In genomic region chr7:46811529-46811928, GRCh38 we compare ENCODE assay signal across 13 cellular contexts.
DNase-seq lines count a peak whose midpoint lies in the region; ATAC-seq, FAIRE-seq and TF ChIP-seq lines count a peak whose summit lies in the region.
"Had no signal": no experiment of that assay in that cellular context is flagged by ENCODE, and none has a peak within 500 bp of the region (broad histone marks: within the 10 kb centered on the region; RNA-seq: fewer than 3 reads in every experiment).

No MANE protein-coding gene starts in this region.

- WGBS in mammary epithelial cell (ENCODE audit: low coverage, missing lambda C conversion rate), result 19% methylated on average over 2 of the region's 4 CpGs

- no peak for FAIRE-seq in kidney (lab: Jason Lieb, UNC)
- FAIRE-seq: endometrium had no signal

- no peak overlapping the region for H3K4me2 ChIP-seq in mammary epithelial cell (ENCODE audit: insufficient read depth, low read depth, low read length)

- H3K27me3 ChIP-seq in breast epithelium (no peaks in the 10 kb centered on the region), mammary epithelial cell (ENCODE audit: insufficient read depth, low read length) (no peaks in the 10 kb centered on the region)

- TF ChIP-seq CTCF in MCF 10A (IDR thresholded peaks at IDR 0.05; ENCODE audit: unreplicated experiment) (no peak), breast epithelium (IDR thresholded peaks at IDR 0.05) (no peak), mammary epithelial cell (conservative IDR thresholded peaks at IDR 0.05 in 1 of 2, IDR thresholded peaks at IDR 0.05 in 1 of 2; ENCODE audit: extremely low read depth in 1 of 2, insufficient read depth in 1 of 2, low read depth in 1 of 2, low read length in 2 of 2) (no peak), kidney (IDR thresholded peaks at IDR 0.05; ENCODE audit: borderline replicate concordance, extremely low read depth, insufficient read depth) (no peak)

- TF ChIP-seq POLR2A in breast epithelium (IDR thresholded peaks at IDR 0.05), result no peak

- peaks cover 0 to 9% of the 10 kb centered on the region in 2 donors for H3K9me3 ChIP-seq in breast epithelium
- no peaks in the 10 kb centered on the region for H3K9me3 ChIP-seq in mammary epithelial cell (replicated peaks; ENCODE audit: insufficient read depth, low read length)
- H3K9me3 ChIP-seq in kidney (ENCODE audit: control insufficient read depth in 1 of 2, low read length in 2 of 2), result no peaks in the 10 kb centered on the region

- in situ Hi-C loops in mammary epithelial cell (cut with MboI; ENCODE audit: low sequenced_read_pairs in 2 of 2), result no loop called here

- no TSS peak for BruUV-seq in MCF 10A (replicated peaks; lab: Mats Ljungman, UMichigan)
- no TSS peak for BruUV-seq in mammary epithelial cell (replicated peaks; lab: Mats Ljungman, UMichigan)

- peak overlapping the region; percentile 5 for H2AFZ ChIP-seq in mammary epithelial cell (ENCODE audit: low read depth, low read length)

- peak; percentile 34 for DNase-seq in MCF 10A (ENCODE audit: unreplicated experiment)
- no peak for DNase-seq in breast epithelium (ENCODE audit: low spot score in 2 of 2)
- peak; percentile 73 for DNase-seq in mammary epithelial cell
- peak; percentile 71 for DNase-seq in kidney
- DNase-seq in ureter (ENCODE audit: low spot score), result no peak
- DNase-seq in activated gamma-delta T cell (lab: John Stamatoyannopoulos, UW), result no peak
- DNase-seq in SHP77 treated with DMSO at 0.1 percent for 48 hours (lab: John Stamatoyannopoulos, UW), result no peak
- DNase-seq: activated T-cell treated with anti-CD3 and anti-CD28 coated beads, Interleukin-2, amount 50 U/mL, for 1 hour; natural killer cell; SW 1271 had no signal

- no peaks in the 10 kb centered on the region for H3K4me1 Mint-ChIP-seq in MCF 10A (ENCODE audit: insufficient read depth, unreplicated experiment)
- H3K4me1 Mint-ChIP-seq: B cell, natural killer cell had no signal

- H3K79me2 ChIP-seq in mammary epithelial cell (ENCODE audit: insufficient read depth, low read length), result no peaks in the 10 kb centered on the region

- dilution Hi-C loops in mammary epithelial cell (cut with HindIII; ENCODE audit: low sequenced_read_pairs), result loop anchor here (5.0 kb wide), 1 partner anchor 41 kb away; no protein-coding TSS in a partner anchor

- peaks cover 1% of the 10 kb centered on the region for H3K9me3 Mint-ChIP-seq in MCF 10A (ENCODE audit: unreplicated experiment)

- POLR2A ChIA-PET in MCF 10A (lab: Yijun Ruan, JAX), result interaction anchor here (0.6 kb wide), 1 partner anchor 176 kb away, joined by 5 read pairs; no protein-coding TSS in a partner anchor

- H3K9ac ChIP-seq in mammary epithelial cell (ENCODE audit: insufficient read depth, low read length), result no peak overlapping the region
- H3K9ac ChIP-seq in kidney (ENCODE audit: low read length in 2 of 2), result no peak overlapping the region

- H3K4me3 ChIP-seq in breast epithelium (no peak overlapping the region), mammary epithelial cell (replicated peaks in 1 of 3; ENCODE audit: insufficient read depth in 1 of 3, low read depth in 2 of 3, low read length in 3 of 3) (no peak overlapping the region), kidney (ENCODE audit: low read length in 2 of 2) (no peak overlapping the region)

- H3K27me3 Mint-ChIP-seq in MCF 10A (ENCODE audit: insufficient read depth, unreplicated experiment), result no peaks in the 10 kb centered on the region
- H3K27me3 Mint-ChIP-seq: B cell had no signal

- H3K4me1 ChIP-seq in breast epithelium (no peaks in the 10 kb centered on the region), mammary epithelial cell (ENCODE audit: insufficient read depth, low read length) (peaks cover 10% of the 10 kb centered on the region), kidney (ENCODE audit: control insufficient read depth in 1 of 2, insufficient read depth in 1 of 2, low read depth in 1 of 2, low read length in 2 of 2) (no peaks in the 10 kb centered on the region)

- no peak overlapping the region for H3K4me3 Mint-ChIP-seq in MCF 10A (ENCODE audit: unreplicated experiment)
- H3K4me3 Mint-ChIP-seq: B cell, natural killer cell had no signal

- no peaks in the 10 kb centered on the region for H4K20me1 ChIP-seq in mammary epithelial cell (ENCODE audit: insufficient read depth, low read length)

- H3K36me3 ChIP-seq in breast epithelium, result no peaks in the 10 kb centered on the region
- H3K36me3 ChIP-seq in mammary epithelial cell (ENCODE audit: insufficient read depth, low read length), result no peaks in the 10 kb centered on the region
- no peaks in the 10 kb centered on the region for H3K36me3 ChIP-seq in kidney (ENCODE audit: control insufficient read depth in 1 of 2, insufficient read depth in 2 of 2, low read length in 2 of 2)

- CTCF ChIA-PET in MCF 10A (lab: Yijun Ruan, JAX) (no interaction called here), mammary epithelial cell (lab: Charles Lee; ENCODE audit: low non-redundant PET) (no interaction called here)

- H3K27ac Mint-ChIP-seq in MCF 10A (ENCODE audit: low read depth, unreplicated experiment), result no peak overlapping the region
- H3K27ac Mint-ChIP-seq: B cell, natural killer cell had no signal

- no peaks in the 10 kb centered on the region for H3K36me3 Mint-ChIP-seq in MCF 10A (ENCODE audit: insufficient read depth, unreplicated experiment)
- H3K36me3 Mint-ChIP-seq: natural killer cell had no signal

- H3K27ac ChIP-seq in breast epithelium (peak overlapping the region in 1 of 2 donors; percentile 1), mammary epithelial cell (ENCODE audit: insufficient read depth, low read depth, low read length) (no peak overlapping the region), kidney (ENCODE audit: low read depth in 2 of 2, low read length in 2 of 2) (no peak overlapping the region)

- ATAC-seq in GM19328 (IDR thresholded peaks at IDR 0.05; ENCODE audit: unreplicated experiment), result no peak

- intact Hi-C loops in MCF 10A (cut with micrococcal nuclease) (no loop called here), breast epithelium (cut with DNase I; ENCODE audit: low total_unique reads) (no loop called here), mammary epithelial cell (cut with micrococcal nuclease) (loop anchor here (1.0 kb wide), 1 partner anchor 122 kb away; no protein-coding TSS in a partner anchor), kidney (cut with DNase I) (no loop called here)

Comparison
In these comparisons a context has a peak if more than half of its experiments do, and no peak if none do; other contexts are left out.
1. DNase-seq: peak in MCF 10A (single experiment), mammary epithelial cell (single experiment) and kidney (single experiment); none in breast epithelium (0 of 2), ureter (single experiment), activated gamma-delta T cell (single experiment) and SHP77 treated with DMSO at 0.1 percent for 48 hours (single experiment).